11 cellular contexts compared by ENCODE assay signal in genomic region chr7:116030626-116031276, GRCh38. TPM values are rescaled to one million over a fixed set of nuclear protein-coding genes. Genes with fewer than 3 reads are reported as not detected.
DNase-seq lines count a peak whose midpoint lies in the region; ATAC-seq and TF ChIP-seq lines count a peak whose summit lies in the region.
"Had no signal": no experiment of that assay in that cellular context is flagged by ENCODE, and none has a peak within 500 bp of the region (broad histone marks: within the 10 kb centered on the region; RNA-seq: fewer than 3 reads in every experiment).

TFEC (minus strand) TSS chr7:116030763; CDS start chr7:115984441, 46,322 bp downstream.

- no peak within 1 kb of the TSS for H3K27ac Mint-ChIP-seq in mesothelial cell of epicardium

- H3K36me3 Mint-ChIP-seq in mesothelial cell of epicardium: no peaks in the 10 kb centered on the region

- H3K9me3 ChIP-seq in MM.1S (replicated peaks; ENCODE audit: insufficient read depth, low read length): no peaks in the 10 kb centered on the region
- H3K9me3 ChIP-seq: body of pancreas, heart right ventricle had no signal

- H3K9ac ChIP-seq in MM.1S (ENCODE audit: low read length): no peak within 1 kb of the TSS

- H3K9me3 Mint-ChIP-seq in mesothelial cell of epicardium: peaks cover 7% of the 10 kb centered on the region

- no peaks in the 10 kb centered on the region for H4K20me1 ChIP-seq in MM.1S (ENCODE audit: insufficient read depth, low read length)

- no peaks in the 10 kb centered on the region for H3K79me2 ChIP-seq in MM.1S (ENCODE audit: low read length)

- peak within 1 kb of the TSS; percentile 2; the same call in 1 of the 2 replicates for H3K27ac ChIP-seq in MM.1S (ENCODE audit: low read length)
- peak within 1 kb of the TSS; percentile 70 for H3K27ac ChIP-seq in brain microvascular endothelial cell
- H3K27ac ChIP-seq: body of pancreas had no signal

- H3K27me3 Mint-ChIP-seq in mesothelial cell of epicardium (ENCODE audit: low read depth): no peaks in the 10 kb centered on the region

- H3K4me2 ChIP-seq in MM.1S (ENCODE audit: low read depth, low read length): peak within 1 kb of the TSS; percentile 46

- TF ChIP-seq CTCF in MM.1S (IDR thresholded peaks at IDR 0.05; ENCODE audit: low read length) (no peak), brain microvascular endothelial cell (IDR thresholded peaks at IDR 0.05; ENCODE audit: low read depth, low read length, missing control alignments) (no peak), mesothelial cell of epicardium (IDR thresholded peaks at IDR 0.05; ENCODE audit: unreplicated experiment) (no peak)

- in situ Hi-C loops in brain microvascular endothelial cell (cut with HindIII; ENCODE audit: low pct_ligation_motif_present, low sequenced_read_pairs): no loop called here

- no peak within 1 kb of the TSS for H3K4me3 Mint-ChIP-seq in mesothelial cell of epicardium

- peak within 1 kb of the TSS; percentile 20 for H2AFZ ChIP-seq in MM.1S (ENCODE audit: low read length)

- H3K9me2 ChIP-seq in MM.1S (replicated peaks; ENCODE audit: insufficient read depth, low read length): no peaks in the 10 kb centered on the region

- H3F3A ChIP-seq in MM.1S (ENCODE audit: insufficient read depth, low read length): peaks cover 11% of the 10 kb centered on the region

- DNase-seq in CD1c-positive myeloid dendritic cell (ENCODE audit: extremely low spot score): peak; percentile 85
- peak; percentile 29 for DNase-seq in MM.1S
- DNase-seq in brain microvascular endothelial cell: peak; percentile 10
- no peak for DNase-seq in mesenteric fat pad (ENCODE audit: low spot score)
- no peak for DNase-seq in mesothelial cell of epicardium (ENCODE audit: low spot score in 2 of 2, unreplicated experiment in 2 of 2)
- no peak for DNase-seq in NCI-H1436 (lab: John Stamatoyannopoulos, UW)
- DNase-seq in activated CD4-positive, alpha-beta T cell treated with anti-CD3 and anti-CD28 coated beads for 48 hours: no peak
- DNase-seq: body of pancreas, heart right ventricle, occipital lobe had no signal

- H3K27me3 ChIP-seq in MM.1S (replicated peaks; ENCODE audit: insufficient read depth, low read length) (no peaks in the 10 kb centered on the region), brain microvascular endothelial cell (replicated peaks) (no peaks in the 10 kb centered on the region)
- H3K27me3 ChIP-seq: body of pancreas, heart right ventricle had no signal

- H3K4me3 ChIP-seq in MM.1S (ENCODE audit: low read length): 0 out of 2 replicates have a peak within 1 kb of the TSS, but pooled peaks have one; percentile 0
- H3K4me3 ChIP-seq in brain microvascular endothelial cell (ENCODE audit: low read depth, low read length): no peak within 1 kb of the TSS
- H3K4me3 ChIP-seq: body of pancreas had no signal

- H3K4me1 Mint-ChIP-seq in mesothelial cell of epicardium: peaks cover 6% of the 10 kb centered on the region

- H3K36me3 ChIP-seq in MM.1S (replicated peaks; ENCODE audit: insufficient read depth, low read length): no peaks in the 10 kb centered on the region
- H3K36me3 ChIP-seq in brain microvascular endothelial cell (replicated peaks): no peaks in the 10 kb centered on the region
- H3K36me3 ChIP-seq: heart right ventricle had no signal

- no peak for ATAC-seq in GM21381 (IDR thresholded peaks at IDR 0.05; ENCODE audit: unreplicated experiment)
- ATAC-seq: body of pancreas had no signal

- H3K4me1 ChIP-seq in MM.1S (ENCODE audit: low read length): peaks cover 27% of the 10 kb centered on the region
- H3K4me1 ChIP-seq: body of pancreas had no signal

RNA-seq across cellular contexts. Expression of gene TFEC, which starts in this region (rescaled TPM):
- 12.7 TPM for total RNA-seq in mesenteric fat pad
- total RNA-seq in mesothelial cell of epicardium: 0.11 to 0.49 TPM (median 0.44 TPM) in 3 replicates

Comparison
In these comparisons a context has a peak if more than half of its experiments do, and no peak if none do; other contexts are left out.
1. DNase-seq: peak in CD1c-positive myeloid dendritic cell (single experiment), MM.1S (single experiment) and brain microvascular endothelial cell (single experiment); none in mesenteric fat pad (single experiment), mesothelial cell of epicardium (0 of 2), NCI-H1436 (single experiment) and activated CD4-positive, alpha-beta T cell treated with anti-CD3 and anti-CD28 coated beads for 48 hours (single experiment).